Comparison of ENCODE assay signal across 10 cellular contexts in genomic region chr22:33272180-33272579, GRCh38.
DNase-seq lines count a peak whose midpoint lies in the region; ATAC-seq, FAIRE-seq and TF ChIP-seq lines count a peak whose summit lies in the region.
"Had no signal": no experiment of that assay in that cellular context is flagged by ENCODE, and none has a peak within 500 bp of the region (broad histone marks: within the 10 kb centered on the region; RNA-seq: fewer than 3 reads in every experiment).

No MANE protein-coding gene starts in this region.

- no peak for TF ChIP-seq POLR2A in GM12892 (IDR thresholded peaks at IDR 0.05; ENCODE audit: low read depth, low read length)

- peak; percentile 47 for ATAC-seq in GM19438 (IDR thresholded peaks at IDR 0.05; ENCODE audit: low read depth, unreplicated experiment)
- ATAC-seq in HG02852 (IDR thresholded peaks at IDR 0.05; ENCODE audit: unreplicated experiment): peak; percentile 4
- peak; percentile 67 to 81 (median 74) for ATAC-seq in pancreas
- no peak for ATAC-seq in HG02870 (IDR thresholded peaks at IDR 0.05; ENCODE audit: unreplicated experiment)
- ATAC-seq: natural killer cell had no signal

- intact Hi-C loops in pancreas (cut with DNase I): no loop called here

- no peak for DNase-seq in Karpas-422
- DNase-seq in pancreas: peak in 3 of 6 donors; percentile 17 to 50 (median 26)
- no peak for DNase-seq in RKO (ENCODE audit: low spot score)
- DNase-seq in HT-29 (ENCODE audit: low spot score): no peak
- no peak for DNase-seq in GM12892 (ENCODE audit: insufficient read length)
- DNase-seq: natural killer cell had no signal

- peak overlapping the region; percentile 74 for H3K4me2 ChIP-seq in Karpas-422 (ENCODE audit: low read depth, low read length, poor library complexity, severe bottlenecking)

- 12 to 20% methylated on average over 2 of the region's 2 CpGs for WGBS in pancreas, 2 donors

- TF ChIP-seq CTCF in pancreas (IDR thresholded peaks at IDR 0.05): no peak

- no peaks in the 10 kb centered on the region for H3K9me3 ChIP-seq in Karpas-422 (ENCODE audit: low read length)
- no peaks in the 10 kb centered on the region for H3K9me3 ChIP-seq in pancreas
- H3K9me3 ChIP-seq: SJSA1 had no signal

- H3K36me3 ChIP-seq in Karpas-422 (ENCODE audit: insufficient read depth, low read length): no peaks in the 10 kb centered on the region
- H3K36me3 ChIP-seq in pancreas: no peaks in the 10 kb centered on the region
- H3K36me3 ChIP-seq: SJSA1 had no signal

- H3K79me2 ChIP-seq in Karpas-422 (ENCODE audit: low read length): no peaks in the 10 kb centered on the region

- H3K27me3 ChIP-seq in Karpas-422 (ENCODE audit: low read length) (no peaks in the 10 kb centered on the region), pancreas (no peaks in the 10 kb centered on the region)
- H3K27me3 ChIP-seq: SJSA1 had no signal

- no peak overlapping the region for H2AFZ ChIP-seq in Karpas-422 (ENCODE audit: low read length)

- H3K27ac ChIP-seq in Karpas-422 (ENCODE audit: low read length) (peak overlapping the region; percentile 85), pancreas (peak overlapping the region in 2 of 4 donors; percentile 50 to 63)
- H3K27ac ChIP-seq: SJSA1 had no signal

- H3K9me2 ChIP-seq in Karpas-422 (replicated peaks; ENCODE audit: insufficient read depth, low read length): no peaks in the 10 kb centered on the region

- FAIRE-seq in pancreas (lab: Jason Lieb, UNC): no peak
- FAIRE-seq in GM12892 (lab: Jason Lieb, UNC): no peak

- no peaks in the 10 kb centered on the region for H4K20me1 ChIP-seq in Karpas-422 (ENCODE audit: insufficient read depth, low read depth, low read length)

- H3K4me3 ChIP-seq in Karpas-422 (ENCODE audit: low read length) (peak overlapping the region; percentile 45), pancreas (no peak overlapping the region)
- H3K4me3 ChIP-seq: SJSA1 had no signal

- peaks cover 56% of the 10 kb centered on the region for H3K4me1 ChIP-seq in Karpas-422 (ENCODE audit: low read length)
- H3K4me1 ChIP-seq in pancreas: peaks cover 0 to 16% (median 11%) of the 10 kb centered on the region in 3 donors
- H3K4me1 ChIP-seq: SJSA1 had no signal

- peak overlapping the region; percentile 25; the same call in 1 of the 2 replicates for H3K9ac ChIP-seq in Karpas-422 (ENCODE audit: low read length)
